ENCODE assay signal across 1 cellular context in genomic region chr5:65926276-65926761, GRCh38.
A peak's percentile ranks its signal among the peaks of the same experiment; 100 is the strongest.
TF ChIP-seq lines count a peak whose summit lies in the region.

Gene ERBIN (plus strand): TSS chr5:65926575. CDS start chr5:65992719, 66,144 bp downstream.

TF ChIP-seq in K562, 482 proteins besides CTCF, POLR2A, EP300 and RAD21 (continued from another document and continues in another):
- TF ChIP-seq TFAP4 (CRISPR knock-in tag; IDR thresholded peaks at IDR 0.05; ENCODE audit: borderline replicate concordance) (0 out of 2 replicates have a peak, but pooled peaks have one; percentile 18), ZBTB40 (IDR thresholded peaks at IDR 0.05) (peak; percentile 68), ZBTB40 (CRISPR knock-in tag; IDR thresholded peaks at IDR 0.05) (no peak), BCLAF1 (IDR thresholded peaks at IDR 0.05; ENCODE audit: borderline replicate concordance in 1 of 2, control insufficient read depth in 1 of 2, low read depth in 2 of 2, low read length in 1 of 2) (0 out of 4 replicates have a peak, but pooled peaks of 1 of the 2 experiments have one; percentile 23), KAT7 (CRISPR knock-in tag; IDR thresholded peaks at IDR 0.05; ENCODE audit: borderline replicate concordance) (peak; percentile 28; the same call in 1 of the 2 replicates), ELF2 (CRISPR knock-in tag; IDR thresholded peaks at IDR 0.05) (peak; percentile 78; the same call in 1 of the 2 replicates), CCNT2 (IDR thresholded peaks at IDR 0.05; ENCODE audit: borderline replicate concordance, extremely low read depth, insufficient read length, low read depth, low read length) (peak; percentile 48), AFF1 (IDR thresholded peaks at IDR 0.05; ENCODE audit: low read depth in 1 of 2, partially characterized antibody in 2 of 2) (peak in 1 of 2 experiments; percentile 66), ATF1 (CRISPR knock-in tag; IDR thresholded peaks at IDR 0.05) (no peak), ATF1 (tag; IDR thresholded peaks at IDR 0.05) (0 out of 2 replicates have a peak, but pooled peaks have one; percentile 21), ZNF311 (CRISPR knock-in tag; IDR thresholded peaks at IDR 0.05) (no peak), MYC (IDR thresholded peaks at IDR 0.05; ENCODE audit: low read depth, low read length) (peak; percentile 59; the same call in 1 of the 2 replicates), MYC (CRISPR knock-in tag; IDR thresholded peaks at IDR 0.05; ENCODE audit: borderline replicate concordance, low read depth) (no peak), WHSC1 (IDR thresholded peaks at IDR 0.05; ENCODE audit: low read length) (no peak), ZNF12 (CRISPR knock-in tag; IDR thresholded peaks at IDR 0.05) (no peak; the same call in 1 of the 2 replicates), EP400 (IDR thresholded peaks at IDR 0.05) (0 out of 2 replicates have a peak, but pooled peaks have one; percentile 34), POLR2H (tag; IDR thresholded peaks at IDR 0.05; ENCODE audit: low read depth) (peak; percentile 8; the same call in 1 of the 2 replicates), CBFA2T3 (IDR thresholded peaks at IDR 0.05) (peak; percentile 27; the same call in 1 of the 2 replicates), UBTF (IDR thresholded peaks at IDR 0.05; ENCODE audit: borderline replicate concordance in 1 of 2, low read depth in 2 of 2, low read length in 2 of 2) (peak in 1 of 2 experiments; percentile 52; a peak in 1 of 4 replicates), HMG20B (CRISPR knock-in tag; IDR thresholded peaks at IDR 0.05) (no peak), GTF2E2 (tag; IDR thresholded peaks at IDR 0.05) (peak; percentile 94), GATAD2A (IDR thresholded peaks at IDR 0.05) (0 out of 2 replicates have a peak, but pooled peaks have one; percentile 45), RBFOX2 (IDR thresholded peaks at IDR 0.05; ENCODE audit: low read depth, low read length) (peak; percentile 87), ELF1 (tag; IDR thresholded peaks at IDR 0.05) (peak; percentile 95), MAZ (CRISPR knock-in tag; conservative IDR thresholded peaks at IDR 0.05 in 1 of 2, IDR thresholded peaks at IDR 0.05 in 1 of 2) (no peak), NCOR1 (IDR thresholded peaks at IDR 0.05) (no peak), ZFX (CRISPR knock-in tag; IDR thresholded peaks at IDR 0.05) (no peak), HDAC2 (IDR thresholded peaks at IDR 0.05) (0 out of 2 replicates have a peak, but pooled peaks have one; percentile 27), ARID4B (CRISPR knock-in tag; IDR thresholded peaks at IDR 0.05) (0 out of 2 replicates have a peak, but pooled peaks have one; percentile 5), TAF7 (tag; IDR thresholded peaks at IDR 0.05) (0 out of 2 replicates have a peak, but pooled peaks have one; percentile 37)
